8 cellular contexts compared by ENCODE assay signal in genomic region chr7:129438839-129439640, GRCh38. TPM values are rescaled to one million over a fixed set of nuclear protein-coding genes. Genes with fewer than 3 reads are reported as not detected.
DNase-seq lines count a peak whose midpoint lies in the region; ATAC-seq and TF ChIP-seq lines count a peak whose summit lies in the region.

No MANE protein-coding gene starts in this region.

- no peak for DNase-seq in natural killer cell treated with Interleukin-12 subunit alpha and Interleukin-12 subunit beta and Interleukin-15 and Interleukin-18, amount 100 ng/mL, for 72 hours (ENCODE audit: low spot score)
- DNase-seq in natural killer cell (no peak), kidney glomerular epithelial cell (lab: John Stamatoyannopoulos, UW) (peak; percentile 74), NCI-H446 treated with DMSO at 0.1 percent for 48 hours (lab: John Stamatoyannopoulos, UW) (no peak), NCI-H1417 (lab: John Stamatoyannopoulos, UW) (no peak), globus pallidus (ENCODE audit: low spot score) (no peak)
- peak; percentile 62 for DNase-seq in activated T-cell treated with anti-CD3 and anti-CD28 coated beads, Interleukin-2, amount 50 U/mL, for 24 hours

- peaks cover 0 to 9% of the 10 kb centered on the region in 2 donors for H3K27me3 Mint-ChIP-seq in natural killer cell treated with Interleukin-12 subunit alpha and Interleukin-12 subunit beta and Interleukin-15 and Interleukin-18, amount 100 ng/mL, for 72 hours
- peaks cover 11% of the 10 kb centered on the region in 2 donors for H3K27me3 Mint-ChIP-seq in natural killer cell (ENCODE audit: low read depth in 2 of 2)
- no peaks in the 10 kb centered on the region for H3K27me3 Mint-ChIP-seq in activated T-cell treated with anti-CD3 and anti-CD28 coated beads, Interleukin-2, amount 50 U/mL, for 24 hours

- peak overlapping the region; percentile 53 to 59 for H3K27ac Mint-ChIP-seq in natural killer cell treated with Interleukin-12 subunit alpha and Interleukin-12 subunit beta and Interleukin-15 and Interleukin-18, amount 100 ng/mL, for 72 hours
- H3K27ac Mint-ChIP-seq in natural killer cell: no peak overlapping the region
- peak overlapping the region; percentile 100 for H3K27ac Mint-ChIP-seq in activated T-cell treated with anti-CD3 and anti-CD28 coated beads, Interleukin-2, amount 50 U/mL, for 24 hours

- intact Hi-C loops in natural killer cell (cut with micrococcal nuclease): no loop called here

- peaks cover 9% of the 10 kb centered on the region for H3K36me3 Mint-ChIP-seq in natural killer cell treated with Interleukin-12 subunit alpha and Interleukin-12 subunit beta and Interleukin-15 and Interleukin-18, amount 100 ng/mL, for 72 hours
- no peaks in the 10 kb centered on the region for H3K36me3 Mint-ChIP-seq in natural killer cell
- H3K36me3 Mint-ChIP-seq in activated T-cell treated with anti-CD3 and anti-CD28 coated beads, Interleukin-2, amount 50 U/mL, for 24 hours (ENCODE audit: low read depth): peaks cover 82% of the 10 kb centered on the region

- TF ChIP-seq CTCF in natural killer cell (IDR thresholded peaks at IDR 0.05): no peak

- H3K4me3 Mint-ChIP-seq in natural killer cell treated with Interleukin-12 subunit alpha and Interleukin-12 subunit beta and Interleukin-15 and Interleukin-18, amount 100 ng/mL, for 72 hours: peak overlapping the region; percentile 67
- H3K4me3 Mint-ChIP-seq in natural killer cell: no peak overlapping the region
- peak overlapping the region; percentile 60 for H3K4me3 Mint-ChIP-seq in activated T-cell treated with anti-CD3 and anti-CD28 coated beads, Interleukin-2, amount 50 U/mL, for 24 hours

- peak in 1 of 2 donors; percentile 37 for ATAC-seq in natural killer cell treated with Interleukin-12 subunit alpha and Interleukin-12 subunit beta and Interleukin-15 and Interleukin-18, amount 100 ng/mL, for 72 hours
- ATAC-seq in natural killer cell (no peak), GM18517 (IDR thresholded peaks at IDR 0.05; ENCODE audit: unreplicated experiment) (no peak)

- H3K4me1 Mint-ChIP-seq in natural killer cell treated with Interleukin-12 subunit alpha and Interleukin-12 subunit beta and Interleukin-15 and Interleukin-18, amount 100 ng/mL, for 72 hours (ENCODE audit: low read depth in 2 of 2): peaks cover 13 to 33% of the 10 kb centered on the region in 2 donors
- peaks cover 9% of the 10 kb centered on the region in 2 donors for H3K4me1 Mint-ChIP-seq in natural killer cell
- H3K4me1 Mint-ChIP-seq in activated T-cell treated with anti-CD3 and anti-CD28 coated beads, Interleukin-2, amount 50 U/mL, for 24 hours (ENCODE audit: low read depth): peaks cover 54% of the 10 kb centered on the region

- no peaks in the 10 kb centered on the region for H3K9me3 Mint-ChIP-seq in natural killer cell treated with Interleukin-12 subunit alpha and Interleukin-12 subunit beta and Interleukin-15 and Interleukin-18, amount 100 ng/mL, for 72 hours
- no peaks in the 10 kb centered on the region for H3K9me3 Mint-ChIP-seq in natural killer cell
- H3K9me3 Mint-ChIP-seq in activated T-cell treated with anti-CD3 and anti-CD28 coated beads, Interleukin-2, amount 50 U/mL, for 24 hours: no peaks in the 10 kb centered on the region

RNA-seq across cellular contexts. Expression of gene STRIP2, which starts 4.8 kb away (rescaled TPM):
- 10 to 100 TPM; 11.3 to 48.1 TPM for total RNA-seq in natural killer cell treated with Interleukin-12 subunit alpha and Interleukin-12 subunit beta and Interleukin-15 and Interleukin-18, amount 100 ng/mL, for 72 hours
- 1 to 10 TPM; 1.7 to 2.3 (median 2.1) TPM for total RNA-seq in natural killer cell

Comparison
In these comparisons a context has a peak if more than half of its experiments do, and no peak if none do; other contexts are left out.
1. H3K27ac Mint-ChIP-seq: peak in natural killer cell treated with Interleukin-12 subunit alpha and Interleukin-12 subunit beta and Interleukin-15 and Interleukin-18, amount 100 ng/mL, for 72 hours (2 of 2) and activated T-cell treated with anti-CD3 and anti-CD28 coated beads, Interleukin-2, amount 50 U/mL, for 24 hours (single experiment); none in natural killer cell (0 of 2).
2. DNase-seq: peak in activated T-cell treated with anti-CD3 and anti-CD28 coated beads, Interleukin-2, amount 50 U/mL, for 24 hours (single experiment) and kidney glomerular epithelial cell (single experiment); none in natural killer cell treated with Interleukin-12 subunit alpha and Interleukin-12 subunit beta and Interleukin-15 and Interleukin-18, amount 100 ng/mL, for 72 hours (single experiment), natural killer cell (single experiment), NCI-H446 treated with DMSO at 0.1 percent for 48 hours (single experiment), NCI-H1417 (0 of 3) and globus pallidus (single experiment).